In genomic region chr5:155481182-155481581, GRCh38 we compare ENCODE assay signal across 18 cellular contexts.
DNase-seq lines count a peak whose midpoint lies in the region; ATAC-seq, FAIRE-seq and TF ChIP-seq lines count a peak whose summit lies in the region.
"Had no signal": no experiment of that assay in that cellular context is flagged by ENCODE, and none has a peak within 500 bp of the region (broad histone marks: within the 10 kb centered on the region; RNA-seq: fewer than 3 reads in every experiment).

No MANE protein-coding gene starts in this region.

- in situ Hi-C loops in HAP-1 (cut with MboI; ENCODE audit: low sequenced_read_pairs) (no loop called here), GM23248 (cut with MboI) (no loop called here)

- no peaks in the 10 kb centered on the region for H3K27me3 ChIP-seq in esophagus muscularis mucosa
- H3K27me3 ChIP-seq in right cardiac atrium (ENCODE audit: control insufficient read depth, insufficient read depth), result no peaks in the 10 kb centered on the region
- no peaks in the 10 kb centered on the region for H3K27me3 ChIP-seq in HAP-1 (ENCODE audit: low read depth)
- no peaks in the 10 kb centered on the region for H3K27me3 ChIP-seq in GM23248 (replicated peaks; ENCODE audit: insufficient read depth)
- H3K27me3 ChIP-seq: BLaER1 treated with 17β-estradiol and CSF1 and Interleukin-3, amounts not matched to agents 10 nM and 100 nM had no signal

- no peak for DNase-seq in D721Med (ENCODE audit: insufficient read length, low spot score)
- peak; percentile 37 for DNase-seq in esophagus muscularis mucosa (ENCODE audit: extremely low spot score)
- no peak for DNase-seq in left cardiac atrium
- DNase-seq in right cardiac atrium, result no peak
- DNase-seq in HAP-1 (ENCODE audit: low spot score in 2 of 2), result no peak
- no peak for DNase-seq in activated CD4-positive, alpha-beta T cell treated with anti-CD3 and anti-CD28 coated beads for 1 hour
- DNase-seq in GM23248, result no peak
- DNase-seq: Calu3; CD8-positive, alpha-beta T cell; DMS 273 treated with DMSO at 0.1 percent for 48 hours; DMS53; DND-41; EL; H9 had no signal

- WGBS in esophagus muscularis mucosa, result 33% methylated on average over 1 of the region's 1 CpG
- 28% methylated on average over 1 of the region's 1 CpG for WGBS in right cardiac atrium
- 5 to 14% methylated on average over 1 of the region's 1 CpG for WGBS in GM23248 (ENCODE audit: low coverage in 1 of 2, low lambda C conversion rate in 2 of 2, missing lambda C conversion rate in 2 of 2), 2 experiments

- H3K9me3 ChIP-seq in esophagus muscularis mucosa (no peaks in the 10 kb centered on the region), right cardiac atrium (ENCODE audit: control insufficient read depth, low read length) (no peaks in the 10 kb centered on the region), HAP-1 (no peaks in the 10 kb centered on the region), GM23248 (ENCODE audit: low read depth) (no peaks in the 10 kb centered on the region)
- H3K9me3 ChIP-seq: BLaER1 treated with 17β-estradiol and CSF1 and Interleukin-3, amounts not matched to agents 10 nM and 100 nM had no signal

- no peak overlapping the region for H3K4me2 ChIP-seq in GM23248 (ENCODE audit: unreplicated experiment)
- H3K4me2 ChIP-seq: BLaER1 treated with 17β-estradiol and CSF1 and Interleukin-3, amounts not matched to agents 10 nM and 100 nM had no signal

- no peak for TF ChIP-seq POLR2A in esophagus muscularis mucosa (IDR thresholded peaks at IDR 0.05; ENCODE audit: low read depth)

- no peak overlapping the region for H2AFZ ChIP-seq in GM23248

- TF ChIP-seq EP300 in esophagus muscularis mucosa (IDR thresholded peaks at IDR 0.05), result no peak

- ATAC-seq in left cardiac atrium (peak; percentile 18 to 20), right cardiac atrium (peak; percentile 17 to 38)
- ATAC-seq: CD8-positive, alpha-beta T cell; GM12878; HepG2 had no signal

- H3K79me2 ChIP-seq in GM23248 (ENCODE audit: insufficient read depth), result no peaks in the 10 kb centered on the region

- H3K9me2 ChIP-seq in GM23248 (ENCODE audit: insufficient read depth), result no peaks in the 10 kb centered on the region

- H3K4me3 ChIP-seq in esophagus muscularis mucosa (no peak overlapping the region), right cardiac atrium (ENCODE audit: low read length) (no peak overlapping the region), HAP-1 (no peak overlapping the region), GM23248 (no peak overlapping the region)
- H3K4me3 ChIP-seq: BLaER1 treated with 17β-estradiol and CSF1 and Interleukin-3, amounts not matched to agents 10 nM and 100 nM; GM12878 had no signal

- no peak for TF ChIP-seq CTCF in D721Med (IDR thresholded peaks at IDR 0.05; ENCODE audit: insufficient read depth, missing control alignments)
- no peak for TF ChIP-seq CTCF in esophagus muscularis mucosa (IDR thresholded peaks at IDR 0.05)

- peaks cover 0 to 3% (median 0%) of the 10 kb centered on the region in 4 donors for H3K4me1 ChIP-seq in esophagus muscularis mucosa
- H3K4me1 ChIP-seq in right cardiac atrium (ENCODE audit: control insufficient read depth, insufficient read depth, low read length), result no peaks in the 10 kb centered on the region
- H3K4me1 ChIP-seq in HAP-1, result no peaks in the 10 kb centered on the region
- H3K4me1 ChIP-seq in GM23248 (ENCODE audit: insufficient read depth), result no peaks in the 10 kb centered on the region
- H3K4me1 ChIP-seq: BLaER1 treated with 17β-estradiol and CSF1 and Interleukin-3, amounts not matched to agents 10 nM and 100 nM had no signal

- no peaks in the 10 kb centered on the region for H4K20me1 ChIP-seq in GM23248 (ENCODE audit: insufficient read depth)
- H4K20me1 ChIP-seq: BLaER1 treated with 17β-estradiol and CSF1 and Interleukin-3, amounts not matched to agents 10 nM and 100 nM had no signal

- H3K27ac ChIP-seq in esophagus muscularis mucosa (replicated peaks in 1 of 4) (no peak overlapping the region), right cardiac atrium (ENCODE audit: low read length) (peak overlapping the region; percentile 56), GM23248 (no peak overlapping the region)
- H3K27ac ChIP-seq: BLaER1 treated with 17β-estradiol and CSF1 and Interleukin-3, amounts not matched to agents 10 nM and 100 nM had no signal

- H3K9ac ChIP-seq in GM23248, result no peak overlapping the region
- H3K9ac ChIP-seq: BLaER1 treated with 17β-estradiol and CSF1 and Interleukin-3, amounts not matched to agents 10 nM and 100 nM had no signal

- intact Hi-C loops in esophagus muscularis mucosa (cut with DNase I), result no loop called here
- intact Hi-C loops in left cardiac atrium (cut with DNase I), result loop anchor here in 1 of 2 donors (5.0 kb wide), 1 partner anchor 289 kb away; no protein-coding TSS in a partner anchor
- intact Hi-C loops in right cardiac atrium (cut with DNase I), result no loop called here

- H3K36me3 ChIP-seq in esophagus muscularis mucosa (no peaks in the 10 kb centered on the region), HAP-1 (replicated peaks) (no peaks in the 10 kb centered on the region), GM23248 (ENCODE audit: low read depth) (no peaks in the 10 kb centered on the region)
- H3K36me3 ChIP-seq: BLaER1 treated with 17β-estradiol and CSF1 and Interleukin-3, amounts not matched to agents 10 nM and 100 nM had no signal

- H3F3A ChIP-seq in GM23248 (ENCODE audit: insufficient read depth), result no peaks in the 10 kb centered on the region

- FAIRE-seq in D721Med (lab: Jason Lieb, UNC), result peak; percentile 25
- FAIRE-seq: GM12878, H1, HepG2 had no signal
